In genomic region chr4:83851261-83852084, GRCh38 we compare ENCODE assay signal across 1 cellular context.
TF ChIP-seq lines count a peak whose summit lies in the region.

No MANE protein-coding gene starts in this region.

TF ChIP-seq in HepG2, 621 proteins besides CTCF, POLR2A, EP300 and RAD21 (continued from another document and continues in another):
- TF ChIP-seq DDIT3 (CRISPR knock-in tag; IDR thresholded peaks at IDR 0.05) (no peak), KDM6A (CRISPR knock-in tag; IDR thresholded peaks at IDR 0.05; ENCODE audit: low read depth) (peak; percentile 35; the same call in 1 of the 2 replicates), ONECUT2 (CRISPR knock-in tag; IDR thresholded peaks at IDR 0.05) (no peak), FOSL2 (CRISPR knock-in tag; IDR thresholded peaks at IDR 0.05) (peak; percentile 67), ZNF138 (CRISPR knock-in tag; IDR thresholded peaks at IDR 0.05; ENCODE audit: low read depth) (no peak), GATAD1 (CRISPR knock-in tag; IDR thresholded peaks at IDR 0.05) (no peak), RXRB (CRISPR knock-in tag; IDR thresholded peaks at IDR 0.05; ENCODE audit: borderline replicate concordance) (0 out of 2 replicates have a peak, but pooled peaks have one; percentile 19), FOXP1 (IDR thresholded peaks at IDR 0.05) (no peak), FOXP1 (CRISPR knock-in tag; IDR thresholded peaks at IDR 0.05) (peak; percentile 18; the same call in 1 of the 2 replicates), ZUFSP (CRISPR knock-in tag; IDR thresholded peaks at IDR 0.05; ENCODE audit: borderline replicate concordance) (no peak), ZNF773 (CRISPR knock-in tag; IDR thresholded peaks at IDR 0.05; ENCODE audit: borderline replicate concordance) (no peak), GTF2F1 (IDR thresholded peaks at IDR 0.05; ENCODE audit: low read length) (no peak), NFATC3 (CRISPR knock-in tag; IDR thresholded peaks at IDR 0.05) (no peak), ZNF639 (CRISPR knock-in tag; conservative IDR thresholded peaks at IDR 0.05) (no peak), SOX6 (IDR thresholded peaks at IDR 0.05) (no peak), SOX6 (CRISPR knock-in tag; IDR thresholded peaks at IDR 0.05) (peak; percentile 49; the same call in 1 of the 2 replicates), ZNF207 (IDR thresholded peaks at IDR 0.05; ENCODE audit: borderline replicate concordance) (no peak), RBM22 (optimal IDR thresholded peaks at IDR 0.05; ENCODE audit: low read length) (no peak), FOXA3 (CRISPR knock-in tag; IDR thresholded peaks at IDR 0.05) (peak; percentile 53; the same call in 1 of the 2 replicates), TAF1 (CRISPR knock-in tag; IDR thresholded peaks at IDR 0.05) (no peak), ZNF430 (CRISPR knock-in tag; IDR thresholded peaks at IDR 0.05) (no peak), RFX5 (IDR thresholded peaks at IDR 0.05; ENCODE audit: low read depth, low read length) (no peak), ZNF451 (CRISPR knock-in tag; IDR thresholded peaks at IDR 0.05) (no peak), NONO (IDR thresholded peaks at IDR 0.05) (no peak), NONO (CRISPR knock-in tag; conservative IDR thresholded peaks at IDR 0.05) (no peak), CSRNP2 (CRISPR knock-in tag; conservative IDR thresholded peaks at IDR 0.05; ENCODE audit: low read depth) (no peak), ZKSCAN5 (CRISPR knock-in tag; IDR thresholded peaks at IDR 0.05) (no peak), ZSCAN21 (CRISPR knock-in tag; IDR thresholded peaks at IDR 0.05; ENCODE audit: borderline replicate concordance) (no peak), KLF13 (CRISPR knock-in tag; IDR thresholded peaks at IDR 0.05) (no peak), HMG20B (CRISPR knock-in tag; conservative IDR thresholded peaks at IDR 0.05) (0 out of 2 replicates have a peak, but pooled peaks have one; percentile 38), JUNB (CRISPR knock-in tag; IDR thresholded peaks at IDR 0.05; ENCODE audit: borderline replicate concordance) (no peak), DNMT1 (CRISPR knock-in tag; IDR thresholded peaks at IDR 0.05) (no peak), ZFAT (CRISPR knock-in tag; conservative IDR thresholded peaks at IDR 0.05) (no peak), ATF3 (CRISPR knock-in tag; IDR thresholded peaks at IDR 0.05) (no peak), TOPORS (CRISPR knock-in tag; IDR thresholded peaks at IDR 0.05) (no peak), E2F5 (CRISPR knock-in tag; conservative IDR thresholded peaks at IDR 0.05) (no peak), YEATS4 (CRISPR knock-in tag; IDR thresholded peaks at IDR 0.05; ENCODE audit: borderline replicate concordance) (no peak), HOMEZ (CRISPR knock-in tag; IDR thresholded peaks at IDR 0.05; ENCODE audit: low read depth) (no peak), ZNF331 (CRISPR knock-in tag; IDR thresholded peaks at IDR 0.05) (no peak), ZNF616 (CRISPR knock-in tag; IDR thresholded peaks at IDR 0.05; ENCODE audit: low read depth) (no peak), ZNF737 (CRISPR knock-in tag; IDR thresholded peaks at IDR 0.05; ENCODE audit: borderline replicate concordance) (no peak), U2AF1 (optimal IDR thresholded peaks at IDR 0.05; ENCODE audit: low read depth, low read length) (no peak), PBX2 (CRISPR knock-in tag; IDR thresholded peaks at IDR 0.05) (no peak), IKZF1 (IDR thresholded peaks at IDR 0.05) (no peak), NR1H2 (CRISPR knock-in tag; IDR thresholded peaks at IDR 0.05; ENCODE audit: borderline replicate concordance, low read depth) (no peak), ZNF564 (CRISPR knock-in tag; IDR thresholded peaks at IDR 0.05) (no peak), SIN3A (IDR thresholded peaks at IDR 0.05; ENCODE audit: borderline replicate concordance, low read depth, low read length) (no peak), ZNF256 (CRISPR knock-in tag; conservative IDR thresholded peaks at IDR 0.05) (no peak), SNAI1 (CRISPR knock-in tag; IDR thresholded peaks at IDR 0.05; ENCODE audit: borderline replicate concordance) (no peak), ZNF550 (CRISPR knock-in tag; IDR thresholded peaks at IDR 0.05; ENCODE audit: borderline replicate concordance) (no peak), ZXDC (CRISPR knock-in tag; IDR thresholded peaks at IDR 0.05) (no peak), MYPOP (CRISPR knock-in tag; IDR thresholded peaks at IDR 0.05) (no peak), GABPB1 (CRISPR knock-in tag; IDR thresholded peaks at IDR 0.05) (no peak), PLSCR1 (CRISPR knock-in tag; IDR thresholded peaks at IDR 0.05; ENCODE audit: borderline replicate concordance) (no peak), MIER3 (CRISPR knock-in tag; IDR thresholded peaks at IDR 0.05; ENCODE audit: borderline replicate concordance) (no peak), KDM5A (IDR thresholded peaks at IDR 0.05; ENCODE audit: borderline replicate concordance, low read length) (no peak), ZNF891 (CRISPR knock-in tag; IDR thresholded peaks at IDR 0.05) (no peak), FOXA1 (IDR thresholded peaks at IDR 0.05) (no peak), FOXA1 (CRISPR knock-in tag; IDR thresholded peaks at IDR 0.05) (peak; percentile 60), ZNF703 (CRISPR knock-in tag; IDR thresholded peaks at IDR 0.05; ENCODE audit: borderline replicate concordance) (no peak), ZNF556 (CRISPR knock-in tag; IDR thresholded peaks at IDR 0.05; ENCODE audit: borderline replicate concordance) (no peak), HOXA9 (CRISPR knock-in tag; IDR thresholded peaks at IDR 0.05; ENCODE audit: borderline replicate concordance) (no peak)
